18 cellular contexts compared by ENCODE assay signal in genomic region chr5:88669314-88669713, GRCh38.
DNase-seq lines count a peak whose midpoint lies in the region; FAIRE-seq and TF ChIP-seq lines count a peak whose summit lies in the region.
"Had no signal": no experiment of that assay in that cellular context is flagged by ENCODE, and none has a peak within 500 bp of the region (broad histone marks: within the 10 kb centered on the region; RNA-seq: fewer than 3 reads in every experiment).

No MANE protein-coding gene starts in this region.

- peak overlapping the region; percentile 97 to 100 (median 99) for H3K27ac Mint-ChIP-seq in brain
- H3K27ac Mint-ChIP-seq: CD8-positive, alpha-beta memory T cell had no signal

- no peaks in the 10 kb centered on the region for H3K4me1 Mint-ChIP-seq in brain

- H3K79me2 ChIP-seq in neural cell (replicated peaks; ENCODE audit: insufficient read depth, low read length) = peaks cover 97% of the 10 kb centered on the region

- peaks cover 9% of the 10 kb centered on the region for H3F3A ChIP-seq in neural cell (ENCODE audit: insufficient read depth, low read length, poor library complexity, severe bottlenecking)

- peaks cover 11% of the 10 kb centered on the region for H3K36me3 ChIP-seq in neural cell (ENCODE audit: insufficient read depth, low read length)
- H3K36me3 ChIP-seq: BLaER1 treated with 17β-estradiol and CSF1 and Interleukin-3, amounts not matched to agents 10 nM and 100 nM; SJSA1 had no signal

- H3K9me3 Mint-ChIP-seq in brain = peaks cover 0 to 37% (median 4%) of the 10 kb centered on the region in 5 experiments

- no peaks in the 10 kb centered on the region for H3K27me3 ChIP-seq in neural cell (ENCODE audit: insufficient read depth, low read depth, low read length)
- H3K27me3 ChIP-seq: SJSA1 had no signal

- H3K9me2 ChIP-seq in neural cell (ENCODE audit: insufficient read depth, low read length) = no peaks in the 10 kb centered on the region

- peak overlapping the region; percentile 96 for H3K9ac ChIP-seq in neural cell (ENCODE audit: low read length)
- H3K9ac ChIP-seq: BLaER1 treated with 17β-estradiol and CSF1 and Interleukin-3, amounts not matched to agents 10 nM and 100 nM had no signal

- no peaks in the 10 kb centered on the region for H4K20me1 ChIP-seq in neural cell (ENCODE audit: insufficient read depth)

- H3K4me3 ChIP-seq in neural cell (ENCODE audit: low read length) = peak overlapping the region; percentile 82
- H3K4me3 ChIP-seq: BLaER1 treated with 17β-estradiol and CSF1 and Interleukin-3, amounts not matched to agents 10 nM and 100 nM; SJSA1 had no signal

- H3K9me3 ChIP-seq in neural cell (ENCODE audit: low read length) = no peaks in the 10 kb centered on the region
- H3K9me3 ChIP-seq: SJSA1 had no signal

- peaks cover 97% of the 10 kb centered on the region for H3K36me3 Mint-ChIP-seq in brain

- H3K4me2 ChIP-seq in neural cell (ENCODE audit: low read length) = peak overlapping the region; percentile 95
- H3K4me2 ChIP-seq: BLaER1 treated with 17β-estradiol and CSF1 and Interleukin-3, amounts not matched to agents 10 nM and 100 nM had no signal

- no peak for FAIRE-seq in RCC 7860 (lab: Jason Lieb, UNC)
- FAIRE-seq: HepG2 had no signal

- no peak for TF ChIP-seq RAD21 in neural cell (conservative IDR thresholded peaks at IDR 0.05)

- H3K27me3 Mint-ChIP-seq in brain = peaks cover 88% of the 10 kb centered on the region

- H3K27ac ChIP-seq in neural cell (ENCODE audit: low read length) = peak overlapping the region; percentile 100
- H3K27ac ChIP-seq: BLaER1 treated with 17β-estradiol and CSF1 and Interleukin-3, amounts not matched to agents 10 nM and 100 nM; SJSA1 had no signal

- no peak for TF ChIP-seq EP300 in neural cell (conservative IDR thresholded peaks at IDR 0.05; ENCODE audit: poor library complexity, severe bottlenecking)

- H2AFZ ChIP-seq in neural cell (ENCODE audit: low read depth, low read length) = no peak overlapping the region

- no peak for TF ChIP-seq CTCF in brain (conservative IDR thresholded peaks at IDR 0.05)
- TF ChIP-seq CTCF in neural cell (IDR thresholded peaks at IDR 0.05; ENCODE audit: poor library complexity, severe bottlenecking) = no peak

- DNase-seq in NCI-H446 treated with DMSO at 0.1 percent for 48 hours (lab: John Stamatoyannopoulos, UW) (peak; percentile 30), NCI-H446 (lab: John Stamatoyannopoulos, UW) (no peak), DMS53 (lab: John Stamatoyannopoulos, UW) (no peak), NCI-H1417 treated with DMSO at 0.1 percent for 48 hours (lab: John Stamatoyannopoulos, UW) (no peak), RCC 7860 (ENCODE audit: low spot score) (no peak)
- no peak for DNase-seq in activated CD4-positive, alpha-beta T cell treated with anti-CD3 and anti-CD28 coated beads for 48 hours
- DNase-seq: 8988T; CD8-positive, alpha-beta memory T cell; KG1; NCI-H1105; NCI-H187; NCI-H345; NK-92 treated with Interleukin-12 subunit alpha and Interleukin-12 subunit beta, amount 100 ng/mL, for 24 hours had no signal

- peak overlapping the region; percentile 88 to 97 (median 94) for H3K4me3 Mint-ChIP-seq in brain
- H3K4me3 Mint-ChIP-seq: CD8-positive, alpha-beta memory T cell had no signal

TF ChIP-seq in neural cell, 6 proteins besides CTCF, POLR2A, EP300 and RAD21:
- TF ChIP-seq SMC3 (conservative IDR thresholded peaks at IDR 0.05; ENCODE audit: poor library complexity) = no peak
- TF ChIP-seq POLR2AphosphoS5 (IDR thresholded peaks at IDR 0.05) = peak; percentile 80
- peak; percentile 58 for TF ChIP-seq REST (IDR thresholded peaks at IDR 0.05; ENCODE audit: borderline replicate concordance)
- TF ChIP-seq EZH2 (IDR thresholded peaks at IDR 0.05; ENCODE audit: borderline replicate concordance, insufficient read depth, low read length, poor library complexity, severe bottlenecking) = no peak
- TF ChIP-seq MXI1 (conservative IDR thresholded peaks at IDR 0.05; ENCODE audit: poor library complexity, severe bottlenecking) = no peak
- TF ChIP-seq TAF1 (IDR thresholded peaks at IDR 0.05; ENCODE audit: low read depth) = no peak
TF ChIP-seq in neural cell: peak in this region for 2.
